In the genomic region with DNA sequence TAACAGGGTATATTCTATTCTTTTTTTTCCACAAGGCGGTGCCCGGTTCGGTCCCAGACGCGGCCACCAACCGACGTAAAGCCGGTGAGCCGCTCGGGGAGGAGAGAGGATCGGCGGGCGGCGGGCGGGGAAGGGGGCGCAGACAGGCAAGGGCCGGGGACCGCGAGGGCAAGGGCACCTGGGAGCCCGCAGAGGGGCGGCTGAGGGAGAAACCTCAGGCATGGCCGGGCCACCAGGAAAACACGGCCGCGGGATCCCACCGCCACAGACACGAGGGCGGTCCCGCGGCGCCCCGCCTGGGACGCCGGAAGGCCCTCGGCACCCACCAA, we compare ENCODE assay signal across 8 cellular contexts.
DNase-seq lines count a peak whose midpoint lies in the region; FAIRE-seq and TF ChIP-seq lines count a peak whose summit lies in the region.
"Not testable (repeated sequence)": the region's sequence is repeated elsewhere in the genome, so short reads cannot be mapped to it uniquely, and the experiment has no call there.

No MANE protein-coding gene starts in this region.

- peak; percentile 22 for DNase-seq in activated CD4-positive, alpha-beta T cell treated with anti-CD3 and anti-CD28 coated beads for 48 hours
- peak in 3 of 4 experiments; percentile 1 to 16 (median 2) for DNase-seq in activated naive CD4-positive, alpha-beta T cell (lab: John Stamatoyannopoulos, UW)
- DNase-seq in endodermal cell = peak; percentile 78
- not testable (repeated sequence) for DNase-seq in keratinocyte (ENCODE audit: low read depth, low spot score)

- H3K4me2 ChIP-seq in BLaER1 = not testable (repeated sequence)
- H3K4me2 ChIP-seq in keratinocyte (ENCODE audit: control insufficient read depth, extremely low read depth, insufficient read depth, low read depth, low read length) (peak overlapping the region; percentile 5), parathyroid adenoma (ENCODE audit: low read length) (peak overlapping the region; percentile 59)

- not testable (repeated sequence) for H2AFZ ChIP-seq in keratinocyte (ENCODE audit: control insufficient read depth, low read length)
- peak overlapping the region; percentile 67 for H2AFZ ChIP-seq in parathyroid adenoma

- not testable (repeated sequence) for H3K9ac ChIP-seq in BLaER1; endodermal cell (ENCODE audit: extremely low read depth, low read length, poor library complexity, severe bottlenecking); keratinocyte (ENCODE audit: control insufficient read depth, extremely low read depth, insufficient read depth, low read length); parathyroid adenoma
- peak overlapping the region; percentile 44 for H3K9ac ChIP-seq in HUES6 (ENCODE audit: low read length)

- not testable (repeated sequence) for TF ChIP-seq CTCF in endodermal cell (conservative IDR thresholded peaks at IDR 0.05); keratinocyte (optimal IDR thresholded peaks at IDR 0.05 in 1 of 3, IDR thresholded peaks at IDR 0.05 in 1 of 3, conservative IDR thresholded peaks at IDR 0.05 in 1 of 3; ENCODE audit: extremely low read depth in 1 of 3, insufficient read depth in 2 of 3, low read length in 3 of 3); parathyroid adenoma (IDR thresholded peaks at IDR 0.05)

- not testable (repeated sequence) for H3K27me3 ChIP-seq in BLaER1; parathyroid adenoma (ENCODE audit: control insufficient read depth, insufficient read depth, low read length)
- peaks cover 58% of the 10 kb centered on the region for H3K27me3 ChIP-seq in HUES6 (ENCODE audit: control insufficient read depth, insufficient read depth, low read length)
- H3K27me3 ChIP-seq in endodermal cell (ENCODE audit: control insufficient read depth, insufficient read depth, low read length, poor library complexity, severe bottlenecking) = peaks cover 70% of the 10 kb centered on the region
- peaks cover 24% of the 10 kb centered on the region for H3K27me3 ChIP-seq in keratinocyte (ENCODE audit: control insufficient read depth, extremely low read depth, insufficient read depth, low read length)

- peaks cover 19% of the 10 kb centered on the region for H3K9me3 ChIP-seq in BLaER1
- not testable (repeated sequence) for H3K9me3 ChIP-seq in HUES6 (ENCODE audit: control insufficient read depth, insufficient read depth, low read depth, low read length); endodermal cell (ENCODE audit: control insufficient read depth, low read length); keratinocyte (ENCODE audit: control insufficient read depth, low read depth, low read length); parathyroid adenoma (ENCODE audit: control insufficient read depth, low read length)

- H3K4me3 ChIP-seq in BLaER1 (0 out of 2 replicates have a peak overlapping the region, but pooled peaks have one; percentile 31), HUES6 (ENCODE audit: low read depth, low read length) (peak overlapping the region; percentile 73), endodermal cell (ENCODE audit: low read length) (peak overlapping the region; percentile 70)
- not testable (repeated sequence) for H3K4me3 ChIP-seq in keratinocyte (ENCODE audit: control insufficient read depth in 2 of 3, extremely low read depth in 1 of 3, insufficient read depth in 2 of 3, low read depth in 1 of 3, low read length in 3 of 3); parathyroid adenoma (ENCODE audit: low read depth, low read length)

- H3K9me3 Mint-ChIP-seq in endodermal cell = peaks cover 12% of the 10 kb centered on the region
- not testable (repeated sequence) for H3K9me3 Mint-ChIP-seq in stimulated activated naive CD8-positive, alpha-beta T cell treated with anti-CD3 and anti-CD28 coated beads, Interleukin-15, Interleukin-2, amounts not matched to agents 100 ng/mL and 50 ng/mL, for 24 hours

- H3K4me1 ChIP-seq in BLaER1; HUES6 (ENCODE audit: control insufficient read depth, insufficient read depth, low read length); endodermal cell (ENCODE audit: control insufficient read depth, insufficient read depth, low read length); keratinocyte (ENCODE audit: control insufficient read depth, extremely low read depth, insufficient read depth, low read length); parathyroid adenoma: not testable (repeated sequence)

- FAIRE-seq in keratinocyte (lab: Jason Lieb, UNC) = not testable (repeated sequence)

- H3K27ac Mint-ChIP-seq in endodermal cell = not testable (repeated sequence)
- H3K27ac Mint-ChIP-seq in stimulated activated naive CD8-positive, alpha-beta T cell treated with anti-CD3 and anti-CD28 coated beads, Interleukin-15, Interleukin-2, amounts not matched to agents 100 ng/mL and 50 ng/mL, for 24 hours = peak overlapping the region; percentile 52

- 0 to 5% methylated on average over 9 to 35 of the region's 35 CpGs for WGBS in endodermal cell (ENCODE audit: insufficient coverage in 1 of 2, insufficient read length in 1 of 2), 2 experiments

- H3K36me3 Mint-ChIP-seq in endodermal cell (ENCODE audit: low read depth); stimulated activated naive CD8-positive, alpha-beta T cell treated with anti-CD3 and anti-CD28 coated beads, Interleukin-15, Interleukin-2, amounts not matched to agents 100 ng/mL and 50 ng/mL, for 24 hours (ENCODE audit: low read depth): not testable (repeated sequence)

- not testable (repeated sequence) for H3K27ac ChIP-seq in BLaER1; HUES6 (ENCODE audit: low read depth, low read length); endodermal cell (ENCODE audit: low read depth, low read length); keratinocyte (ENCODE audit: control insufficient read depth, insufficient read depth, low read length); parathyroid adenoma

- peaks cover 64% of the 10 kb centered on the region for H3K27me3 Mint-ChIP-seq in endodermal cell (ENCODE audit: insufficient read depth)
- peaks cover 22% of the 10 kb centered on the region for H3K27me3 Mint-ChIP-seq in stimulated activated naive CD8-positive, alpha-beta T cell treated with anti-CD3 and anti-CD28 coated beads, Interleukin-15, Interleukin-2, amounts not matched to agents 100 ng/mL and 50 ng/mL, for 24 hours

- not testable (repeated sequence) for H3K36me3 ChIP-seq in BLaER1; HUES6 (ENCODE audit: control insufficient read depth, insufficient read depth, low read length); endodermal cell (ENCODE audit: control insufficient read depth, insufficient read depth, low read length); keratinocyte (ENCODE audit: control insufficient read depth in 2 of 2, extremely low read depth in 1 of 2, insufficient read depth in 2 of 2, low read length in 2 of 2); parathyroid adenoma (ENCODE audit: control insufficient read depth, insufficient read depth, low read length)

- H4K20me1 ChIP-seq in BLaER1; keratinocyte (ENCODE audit: control insufficient read depth, extremely low read depth, insufficient read depth, low read length): not testable (repeated sequence)

- H3K79me2 ChIP-seq in keratinocyte (ENCODE audit: control insufficient read depth, insufficient read depth, low read length); parathyroid adenoma: not testable (repeated sequence)

- dilution Hi-C loops in keratinocyte (cut with MboI; ENCODE audit: extremely low pct_ligation_motif_present, low sequenced_read_pairs) = not testable (repeated sequence)

- not testable (repeated sequence) for H3K9me1 ChIP-seq in keratinocyte (ENCODE audit: control insufficient read depth, extremely low read depth, insufficient read depth, low read length)

- peak overlapping the region; percentile 42 for H3K4me3 Mint-ChIP-seq in endodermal cell
- peak overlapping the region; percentile 73 for H3K4me3 Mint-ChIP-seq in stimulated activated naive CD8-positive, alpha-beta T cell treated with anti-CD3 and anti-CD28 coated beads, Interleukin-15, Interleukin-2, amounts not matched to agents 100 ng/mL and 50 ng/mL, for 24 hours

- not testable (repeated sequence) for H3K4me1 Mint-ChIP-seq in endodermal cell
- peaks cover 13% of the 10 kb centered on the region for H3K4me1 Mint-ChIP-seq in stimulated activated naive CD8-positive, alpha-beta T cell treated with anti-CD3 and anti-CD28 coated beads, Interleukin-15, Interleukin-2, amounts not matched to agents 100 ng/mL and 50 ng/mL, for 24 hours (ENCODE audit: low read depth)
